ENCODE assay signal across 8 cellular contexts in the genomic region with DNA sequence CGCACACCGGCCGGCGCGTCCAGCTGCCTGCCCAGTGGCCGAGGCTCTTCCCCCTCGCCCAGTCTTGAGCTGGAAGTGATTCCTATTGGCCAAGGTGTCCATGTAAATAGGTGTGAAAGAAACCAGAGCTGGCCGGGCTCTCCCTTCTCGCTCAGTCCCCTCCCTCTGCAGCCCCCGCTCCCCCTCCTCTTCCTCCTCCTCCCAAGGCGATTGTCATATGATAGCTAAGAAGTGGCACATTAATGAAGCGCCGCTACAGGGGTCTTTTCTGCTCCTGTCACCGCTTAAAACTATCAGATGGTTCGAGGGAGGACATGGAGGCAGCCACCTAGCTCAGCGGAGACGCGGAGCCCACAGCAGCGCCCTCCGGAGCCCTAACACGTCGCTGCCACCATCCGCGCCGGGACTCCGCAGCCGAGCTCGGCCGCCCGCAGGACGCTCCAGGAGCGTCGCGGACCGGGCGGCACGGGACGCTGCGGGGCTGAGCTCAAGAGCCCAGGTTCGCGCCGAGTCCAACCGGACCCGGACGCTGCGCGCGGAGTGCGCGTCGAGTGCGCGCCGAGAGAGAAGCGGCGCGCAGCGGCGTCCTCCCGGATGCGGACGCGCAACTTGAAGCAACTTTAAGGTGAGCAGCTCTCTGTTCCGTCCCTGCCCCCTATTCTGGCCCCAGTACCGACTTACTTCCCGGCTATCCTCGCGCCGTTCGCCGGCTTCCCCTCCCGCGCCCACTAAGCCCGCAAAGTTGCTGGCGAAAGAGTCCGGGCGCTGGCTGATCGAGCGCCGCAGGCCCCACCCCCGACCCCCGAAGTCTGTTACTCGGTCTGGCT.
DNase-seq lines count a peak whose midpoint lies in the region; ATAC-seq lines count a peak whose summit lies in the region.

TSS of gene FOXB1 (plus strand) at position 293 of the 827 bp plus-strand sequence. CDS start 653 bp downstream, outside the sequence.

- DNase-seq in ELF-1 (ENCODE audit: low read depth, low spot score) = peak; percentile 95
- peak; percentile 37 to 67 for DNase-seq in NCI-H524 (lab: John Stamatoyannopoulos, UW)
- no peak for DNase-seq in effector memory CD4-positive, alpha-beta T cell
- no peak for DNase-seq in GM03348 (ENCODE audit: low spot score)
- no peak for DNase-seq in epidermal melanocyte (ENCODE audit: insufficient read length, low spot score)
- DNase-seq in LoVo (ENCODE audit: low spot score) = no peak

- no peak for ATAC-seq in GM21528 (IDR thresholded peaks at IDR 0.05; ENCODE audit: low FRiP score, unreplicated experiment)

- no peaks in the 10 kb centered on the region for H3K9me3 ChIP-seq in effector memory CD4-positive, alpha-beta T cell (ENCODE audit: control insufficient read depth, low read length)

- H3K4me1 ChIP-seq in effector memory CD4-positive, alpha-beta T cell (ENCODE audit: control insufficient read depth, insufficient read depth, low read length, poor library complexity, severe bottlenecking) = peaks cover 28% of the 10 kb centered on the region
- peaks cover 3% of the 10 kb centered on the region for H3K4me1 ChIP-seq in rectal smooth muscle tissue (ENCODE audit: control insufficient read depth, insufficient read depth, low read length)

- peaks cover 96% of the 10 kb centered on the region for H3K27me3 ChIP-seq in effector memory CD4-positive, alpha-beta T cell (replicated peaks; ENCODE audit: control insufficient read depth, insufficient read depth, low read length, poor library complexity, severe bottlenecking)
- H3K27me3 ChIP-seq in rectal smooth muscle tissue (ENCODE audit: control insufficient read depth, insufficient read depth, low read length) = peaks cover 56% of the 10 kb centered on the region

- no peaks in the 10 kb centered on the region for H3K36me3 ChIP-seq in effector memory CD4-positive, alpha-beta T cell (ENCODE audit: control insufficient read depth, insufficient read depth, low read length)
- H3K36me3 ChIP-seq in rectal smooth muscle tissue (ENCODE audit: control insufficient read depth, insufficient read depth, low read length) = no peaks in the 10 kb centered on the region

- H3K4me3 ChIP-seq in effector memory CD4-positive, alpha-beta T cell (ENCODE audit: insufficient read depth, low read depth, low read length, poor library complexity, severe bottlenecking) = peak within 1 kb of the TSS; percentile 58
- H3K4me3 ChIP-seq in rectal smooth muscle tissue (ENCODE audit: low read length) = peak within 1 kb of the TSS; percentile 30

- H3K27ac ChIP-seq in effector memory CD4-positive, alpha-beta T cell (ENCODE audit: insufficient read depth, low read length, poor library complexity, severe bottlenecking) = no peak within 1 kb of the TSS
- H3K27ac ChIP-seq in rectal smooth muscle tissue (ENCODE audit: low read depth, low read length) = no peak within 1 kb of the TSS

- no peak within 1 kb of the TSS for H3K9ac ChIP-seq in rectal smooth muscle tissue (ENCODE audit: low read length)

Comparison
In these comparisons a context has a peak if more than half of its experiments do, and no peak if none do; other contexts are left out.
1. DNase-seq: peak in ELF-1 (single experiment) and NCI-H524 (2 of 2); none in effector memory CD4-positive, alpha-beta T cell (0 of 3), GM03348 (single experiment), epidermal melanocyte (single experiment) and LoVo (single experiment).